ENCODE assay signal across 8 cellular contexts in the genomic region with DNA sequence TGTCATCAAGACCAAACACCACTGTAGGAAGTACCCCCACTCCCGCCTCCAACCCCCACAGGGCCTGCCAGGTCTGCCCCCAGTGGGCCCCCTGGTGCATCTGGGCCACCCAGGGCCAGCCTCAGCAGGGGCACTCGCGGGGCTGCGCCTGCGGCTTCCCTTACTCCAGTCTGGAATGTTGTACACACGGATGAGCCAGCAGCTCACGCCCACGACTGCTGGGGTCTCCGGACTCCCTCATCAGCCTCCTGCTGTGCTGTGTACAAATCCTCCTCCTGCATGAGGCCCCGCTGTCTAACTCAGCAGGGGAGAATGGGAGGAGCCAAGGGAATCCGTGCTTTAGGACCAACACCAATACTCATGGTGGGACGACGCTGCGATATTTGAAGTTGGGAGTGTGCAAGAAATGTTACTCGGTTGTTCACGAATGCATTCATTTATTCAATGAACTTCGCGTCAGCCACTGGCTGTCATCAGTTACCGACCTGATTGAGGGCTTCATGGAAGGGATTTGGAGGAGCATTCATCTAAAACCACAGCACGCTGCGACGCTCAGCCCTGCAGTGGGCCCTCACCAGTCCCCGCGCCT. TPM values are rescaled to one million over a fixed set of nuclear protein-coding genes. Genes with fewer than 3 reads are reported as not detected.
DNase-seq lines count a peak whose midpoint lies in the region; ATAC-seq and TF ChIP-seq lines count a peak whose summit lies in the region.

No MANE protein-coding gene starts in this region.

- TSS peak; percentile 99 for BruUV-seq in Panc1 (replicated peaks; lab: Mats Ljungman, UMichigan)

- H3K4me2 ChIP-seq in BLaER1 treated with 17β-estradiol and CSF1 and Interleukin-3, amounts not matched to agents 10 nM and 100 nM = peak overlapping the region; percentile 80 to 97 (median 91)

- DNase-seq in Panc1 (ENCODE audit: low read depth, low spot score) (no peak), coronary artery (ENCODE audit: low spot score) (no peak), lower lobe of right lung (no peak), tibial artery (no peak), NCI-H1930 (lab: John Stamatoyannopoulos, UW) (no peak)

- peak overlapping the region; percentile 81 to 99 (median 95) for H3K27ac ChIP-seq in BLaER1 treated with 17β-estradiol and CSF1 and Interleukin-3, amounts not matched to agents 10 nM and 100 nM
- H3K27ac ChIP-seq in Panc1 (ENCODE audit: low read length) = peak overlapping the region; percentile 92
- peak overlapping the region; percentile 83 to 93 for H3K27ac ChIP-seq in coronary artery
- H3K27ac ChIP-seq in lower lobe of right lung = peak overlapping the region; percentile 93
- peak overlapping the region; percentile 88 to 89 for H3K27ac ChIP-seq in tibial artery

- ATAC-seq in GM18873 (IDR thresholded peaks at IDR 0.05; ENCODE audit: low FRiP score, unreplicated experiment) (peak; percentile 16), HG03280 (IDR thresholded peaks at IDR 0.05; ENCODE audit: unreplicated experiment) (peak; percentile 22), Panc1 (peak; percentile 53), lower lobe of right lung (peak; percentile 6 to 31)

- peaks cover 0 to 12% (median 3%) of the 10 kb centered on the region in 11 experiments; a peak in 9 of 22 replicates for H4K20me1 ChIP-seq in BLaER1 treated with 17β-estradiol and CSF1 and Interleukin-3, amounts not matched to agents 10 nM and 100 nM

- CTCF ChIA-PET in Panc1 (lab: Charles Lee) = no interaction called here

- TF ChIP-seq CTCF in Panc1 (IDR thresholded peaks at IDR 0.05) = no peak
- no peak for TF ChIP-seq CTCF in coronary artery (IDR thresholded peaks at IDR 0.05)
- TF ChIP-seq CTCF in lower lobe of right lung (IDR thresholded peaks at IDR 0.05) = no peak
- TF ChIP-seq CTCF in tibial artery (IDR thresholded peaks at IDR 0.05) = no peak

- in situ Hi-C loops in Panc1 (cut with HindIII; ENCODE audit: low pct_unique_long_range_greater_than_20kb, low sequenced_read_pairs) = no loop called here

- POLR2A ChIA-PET in Panc1 (lab: Charles Lee) = interaction anchor here (1.2 kb wide), 1 partner anchor 23 kb away, joined by 3 read pairs; no protein-coding TSS in a partner anchor

- H3K4me3 ChIP-seq in BLaER1 treated with 17β-estradiol and CSF1 and Interleukin-3, amounts not matched to agents 10 nM and 100 nM = peak overlapping the region; percentile 76 to 94 (median 88)
- peak overlapping the region; percentile 92 to 94 for H3K4me3 ChIP-seq in Panc1 (ENCODE audit: low read depth in 2 of 2, low read length in 2 of 2)
- peak overlapping the region; percentile 87 for H3K4me3 ChIP-seq in coronary artery
- peak overlapping the region; percentile 92 for H3K4me3 ChIP-seq in lower lobe of right lung
- peak overlapping the region; percentile 72 to 88 for H3K4me3 ChIP-seq in tibial artery

- peaks cover 11 to 30% (median 24%) of the 10 kb centered on the region in 11 experiments; a peak in 19 of 22 replicates for H3K36me3 ChIP-seq in BLaER1 treated with 17β-estradiol and CSF1 and Interleukin-3, amounts not matched to agents 10 nM and 100 nM
- H3K36me3 ChIP-seq in Panc1 (ENCODE audit: control insufficient read depth, insufficient read depth, low read length) (no peaks in the 10 kb centered on the region; the same call in 1 of the 2 replicates), lower lobe of right lung (no peaks in the 10 kb centered on the region), tibial artery (peaks cover 0 to 11% (median 9%) of the 10 kb centered on the region in 3 donors)

- no peaks in the 10 kb centered on the region for H3K27me3 ChIP-seq in BLaER1 treated with 17β-estradiol and CSF1 and Interleukin-3, amounts not matched to agents 10 nM and 100 nM
- H3K27me3 ChIP-seq in Panc1 (ENCODE audit: control insufficient read depth, insufficient read depth, low read length) (no peaks in the 10 kb centered on the region), lower lobe of right lung (ENCODE audit: low read depth) (no peaks in the 10 kb centered on the region), tibial artery (no peaks in the 10 kb centered on the region)

- intact Hi-C loops in Panc1 (cut with micrococcal nuclease; ENCODE audit: unreplicated experiment) (no loop called here), lower lobe of right lung (cut with DNase I) (no loop called here), tibial artery (cut with DNase I; ENCODE audit: low total_unique reads) (no loop called here)

- peaks cover 21 to 50% (median 30%) of the 10 kb centered on the region in 10 experiments for H3K4me1 ChIP-seq in BLaER1 treated with 17β-estradiol and CSF1 and Interleukin-3, amounts not matched to agents 10 nM and 100 nM
- H3K4me1 ChIP-seq in Panc1 (ENCODE audit: control insufficient read depth, insufficient read depth, low read length) (peaks cover 18% of the 10 kb centered on the region), lower lobe of right lung (peaks cover 27% of the 10 kb centered on the region), tibial artery (peaks cover 0 to 36% (median 16%) of the 10 kb centered on the region in 4 donors)

- H3K9ac ChIP-seq in BLaER1 treated with 17β-estradiol and CSF1 and Interleukin-3, amounts not matched to agents 10 nM and 100 nM = peak overlapping the region; percentile 88 to 98 (median 92)

- H3K9me3 ChIP-seq in BLaER1 treated with 17β-estradiol and CSF1 and Interleukin-3, amounts not matched to agents 10 nM and 100 nM (replicated peaks in 1 of 11) = peaks cover 0 to 30% (median 27%) of the 10 kb centered on the region in 11 experiments; a peak in 18 of 22 replicates
- H3K9me3 ChIP-seq in Panc1 (ENCODE audit: control insufficient read depth, insufficient read depth, low read depth, low read length) (0 out of 2 replicates have a peak, but pooled peaks cover 5% of the 10 kb centered on the region), lower lobe of right lung (no peaks in the 10 kb centered on the region), tibial artery (no peaks in the 10 kb centered on the region)

RNA-seq across cellular contexts. Expression of gene ASB1, which starts 0.7 kb away (rescaled TPM):
- total RNA-seq in Panc1 (2021; ENCODE audit: unreplicated experiment) (57.3 TPM), lower lobe of right lung (20.7 TPM)
- polyA plus RNA-seq in Panc1 (2012; ENCODE audit: insufficient read length) = 52.1 TPM
